In genomic region chr2:25251032-25251460, GRCh38 we compare ENCODE assay signal across 9 cellular contexts.
DNase-seq lines count a peak whose midpoint lies in the region; ATAC-seq and TF ChIP-seq lines count a peak whose summit lies in the region.
"Had no signal": no experiment of that assay in that cellular context is flagged by ENCODE, and none has a peak within 500 bp of the region (broad histone marks: within the 10 kb centered on the region; RNA-seq: fewer than 3 reads in every experiment).

No MANE protein-coding gene starts in this region.

- H3K27ac ChIP-seq in WERI-Rb-1 (peak overlapping the region; percentile 99), esophagus (ENCODE audit: low read depth in 2 of 2, low read length in 1 of 2) (peak overlapping the region in 1 of 2 donors; percentile 36)
- H3K27ac ChIP-seq: SJSA1 had no signal

- no peak for ATAC-seq in GM18873 (IDR thresholded peaks at IDR 0.05; ENCODE audit: low FRiP score, unreplicated experiment)
- no peak for ATAC-seq in HG03457 (IDR thresholded peaks at IDR 0.05; ENCODE audit: unreplicated experiment)

- H3K4me1 ChIP-seq in esophagus (ENCODE audit: control insufficient read depth in 2 of 2, insufficient read depth in 2 of 2, low read length in 1 of 2) = peaks cover 4 to 8% of the 10 kb centered on the region in 2 donors

- DNase-seq in GM20000 (ENCODE audit: low spot score) (peak; percentile 71), WERI-Rb-1 (no peak), retinal pigment epithelial cell (ENCODE audit: low read depth) (no peak), NCI-H2029 treated with DMSO at 0.1 percent for 48 hours (lab: John Stamatoyannopoulos, UW) (no peak), foreskin melanocyte (no peak)

- WGBS in esophagus, 2 donors = 41 to 47% methylated on average over 13 to 16 of the region's 16 CpGs

- TF ChIP-seq CTCF in GM20000 (IDR thresholded peaks at IDR 0.05; ENCODE audit: extremely low read depth, missing control alignments) = no peak
- no peak for TF ChIP-seq CTCF in WERI-Rb-1 (IDR thresholded peaks at IDR 0.05; ENCODE audit: low read depth, low read length)
- no peak for TF ChIP-seq CTCF in retinal pigment epithelial cell (conservative IDR thresholded peaks at IDR 0.05; ENCODE audit: low read depth, low read length)

- H3K9me3 ChIP-seq in WERI-Rb-1 (ENCODE audit: severe bottlenecking) (no peaks in the 10 kb centered on the region), esophagus (ENCODE audit: control insufficient read depth in 2 of 2, insufficient read depth in 1 of 2, low read depth in 1 of 2, low read length in 1 of 2) (no peaks in the 10 kb centered on the region)
- H3K9me3 ChIP-seq: SJSA1 had no signal

- no peaks in the 10 kb centered on the region for H3K27me3 ChIP-seq in WERI-Rb-1 (ENCODE audit: insufficient read depth, low read depth, severe bottlenecking)
- no peaks in the 10 kb centered on the region for H3K27me3 ChIP-seq in esophagus (ENCODE audit: control insufficient read depth in 1 of 2, insufficient read depth in 2 of 2, low read length in 2 of 2)
- H3K27me3 ChIP-seq: SJSA1 had no signal

- peak overlapping the region; percentile 88 for H3K4me3 ChIP-seq in WERI-Rb-1 (ENCODE audit: low read depth, low read length)
- peak overlapping the region; percentile 54 to 57 for H3K4me3 ChIP-seq in esophagus (ENCODE audit: low read depth in 1 of 2, low read length in 2 of 2)
- peak overlapping the region; percentile 48 for H3K4me3 ChIP-seq in retinal pigment epithelial cell (ENCODE audit: low read length)

- peaks cover 63% of the 10 kb centered on the region for H3K36me3 ChIP-seq in WERI-Rb-1
- peaks cover 1 to 20% of the 10 kb centered on the region in 2 donors for H3K36me3 ChIP-seq in esophagus (ENCODE audit: control insufficient read depth in 2 of 2, insufficient read depth in 2 of 2, low read length in 1 of 2)
- H3K36me3 ChIP-seq: SJSA1 had no signal
